In genomic region chr12:108594323-108594903, GRCh38 we compare ENCODE assay signal across 27 cellular contexts. TPM values are rescaled to one million over a fixed set of nuclear protein-coding genes. Genes with fewer than 3 reads are reported as not detected.
DNase-seq lines count a peak whose midpoint lies in the region; ATAC-seq and TF ChIP-seq lines count a peak whose summit lies in the region.
"Had no signal": no experiment of that assay in that cellular context is flagged by ENCODE, and none has a peak within 500 bp of the region (broad histone marks: within the 10 kb centered on the region; RNA-seq: fewer than 3 reads in every experiment).

No MANE protein-coding gene starts in this region.

- no peaks in the 10 kb centered on the region for H3K9me3 Mint-ChIP-seq in mesothelial cell of epicardium
- H3K9me3 Mint-ChIP-seq: CD8-positive, alpha-beta T cell; GM23338; H9; HFFc6 had no signal

- H3K4me3 ChIP-seq in HFF-Myc (replicated peaks; ENCODE audit: low read depth, low read length): peak overlapping the region; percentile 87
- H3K4me3 ChIP-seq in fibroblast of lung (replicated peaks in 1 of 4; ENCODE audit: control extremely low read depth in 1 of 4, insufficient read depth in 1 of 4, low read depth in 3 of 4, low read length in 4 of 4): peak overlapping the region in 1 of 4 experiments; percentile 87
- no peak overlapping the region for H3K4me3 ChIP-seq in mesenchymal stem cell (ENCODE audit: insufficient read depth in 1 of 2, low read depth in 1 of 2, low read length in 2 of 2)
- H3K4me3 ChIP-seq in spleen: no peak overlapping the region
- H3K4me3 ChIP-seq: A549, GM23338, PC-9, SJCRH30 had no signal

- no peaks in the 10 kb centered on the region for H3K9me3 ChIP-seq in fibroblast of lung (ENCODE audit: control insufficient read depth, insufficient read depth, low read depth, low read length)
- H3K9me3 ChIP-seq in mesenchymal stem cell (ENCODE audit: control insufficient read depth, low read length): no peaks in the 10 kb centered on the region
- H3K9me3 ChIP-seq in spleen: no peaks in the 10 kb centered on the region
- H3K9me3 ChIP-seq: A549, SJCRH30 had no signal

- no peak overlapping the region for H3K14ac ChIP-seq in mesenchymal stem cell (ENCODE audit: low read length in 2 of 2)

- H4K20me1 ChIP-seq in fibroblast of lung (ENCODE audit: control insufficient read depth, extremely low read depth, insufficient read depth, low read length): no peaks in the 10 kb centered on the region

- no peak for DNase-seq in HFF-Myc (ENCODE audit: extremely low read depth, low read depth)
- DNase-seq in fibroblast of lung (ENCODE audit: low read depth in 2 of 2): no peak
- no peak for DNase-seq in mesenchymal stem cell
- DNase-seq in spleen: peak; percentile 5
- no peak for DNase-seq in COLO668 (lab: John Stamatoyannopoulos, UW; ENCODE audit: unreplicated experiment)
- DNase-seq in mesothelial cell of epicardium (ENCODE audit: low spot score in 2 of 2, unreplicated experiment in 2 of 2): no peak
- DNase-seq: C1 segment of cervical spinal cord; Calu3; CD8-positive, alpha-beta T cell; DND-41; H9; HFFc6; KBM-7; MV-4-11; NCI-H1105; NCI-H1436 treated with DMSO at 0.1 percent for 48 hours; NCI-H187 treated with DMSO at 0.1 percent for 48 hours; NCI-H2107; NCI-H524 treated with DMSO at 0.1 percent for 48 hours; NCI-H82; PC-9; SJCRH30 had no signal

- no peak for TF ChIP-seq POLR2A in spleen (IDR thresholded peaks at IDR 0.05)

- H3K4me3 Mint-ChIP-seq in mesothelial cell of epicardium: no peak overlapping the region
- H3K4me3 Mint-ChIP-seq: CD8-positive, alpha-beta T cell; GM23338; H9; HFFc6 had no signal

- no peak overlapping the region for H4K8ac ChIP-seq in mesenchymal stem cell (ENCODE audit: low read length)

- no peak overlapping the region for H3K4ac ChIP-seq in mesenchymal stem cell (ENCODE audit: low read depth in 1 of 2, low read length in 2 of 2)

- no peaks in the 10 kb centered on the region for H3K27me3 Mint-ChIP-seq in mesothelial cell of epicardium (ENCODE audit: low read depth)

- no peak overlapping the region for H2BK120ac ChIP-seq in mesenchymal stem cell (ENCODE audit: low read depth, low read length)

- H3K36me3 Mint-ChIP-seq in mesothelial cell of epicardium: no peaks in the 10 kb centered on the region
- H3K36me3 Mint-ChIP-seq: CD8-positive, alpha-beta T cell had no signal

- H3K27me3 ChIP-seq in fibroblast of lung (ENCODE audit: control insufficient read depth, insufficient read depth, low read length) (no peaks in the 10 kb centered on the region), mesenchymal stem cell (ENCODE audit: control insufficient read depth in 1 of 2, insufficient read depth in 1 of 2, low read length in 2 of 2) (no peaks in the 10 kb centered on the region), spleen (replicated peaks in 1 of 7) (no peaks in the 10 kb centered on the region)
- H3K27me3 ChIP-seq: SJCRH30 had no signal

- no peak for ATAC-seq in HG02763 (IDR thresholded peaks at IDR 0.05; ENCODE audit: unreplicated experiment)
- ATAC-seq: A549; CD8-positive, alpha-beta T cell; Right ventricle myocardium inferior had no signal

- H3K27ac Mint-ChIP-seq in mesothelial cell of epicardium: no peak overlapping the region
- H3K27ac Mint-ChIP-seq: CD8-positive, alpha-beta T cell; GM23338; H9; HFFc6 had no signal

- H2BK12ac ChIP-seq in mesenchymal stem cell (ENCODE audit: low read length in 2 of 2): no peak overlapping the region

- peak overlapping the region; percentile 52 for H3K4me2 ChIP-seq in fibroblast of lung (ENCODE audit: extremely low read depth, insufficient read depth, low read length)
- H3K4me2 ChIP-seq in mesenchymal stem cell (ENCODE audit: low read length, poor library complexity, severe bottlenecking): no peak overlapping the region
- H3K4me2 ChIP-seq: A549, GM23338, PC-9 had no signal

- H3K36me3 ChIP-seq in fibroblast of lung (ENCODE audit: control insufficient read depth, insufficient read depth, low read length) (peaks cover 19% of the 10 kb centered on the region), mesenchymal stem cell (ENCODE audit: control insufficient read depth in 1 of 2, insufficient read depth in 2 of 2, low read depth in 1 of 2, low read length in 2 of 2) (peaks cover 0 to 40% of the 10 kb centered on the region in 2 experiments), spleen (peaks cover 0 to 6% (median 0%) of the 10 kb centered on the region in 6 donors)
- H3K36me3 ChIP-seq: SJCRH30 had no signal

- no peak overlapping the region for H4K91ac ChIP-seq in mesenchymal stem cell (ENCODE audit: low read length)

- H3K4me1 ChIP-seq in fibroblast of lung (ENCODE audit: control insufficient read depth, extremely low read depth, insufficient read depth, low read length) (peaks cover 20% of the 10 kb centered on the region), mesenchymal stem cell (ENCODE audit: control insufficient read depth, insufficient read depth, low read depth, low read length) (peaks cover 8% of the 10 kb centered on the region), spleen (peaks cover 0 to 22% (median 3%) of the 10 kb centered on the region in 6 donors)
- H3K4me1 ChIP-seq: A549 had no signal

- over 99% methylated on average over 9 of the region's 10 CpGs for WGBS in mesenchymal stem cell
- 91 to 100% (median 95%) methylated on average over 10 of the region's 10 CpGs for WGBS in spleen, 5 donors

- H2AFZ ChIP-seq in fibroblast of lung (ENCODE audit: low read length): no peak overlapping the region
- no peak overlapping the region for H2AFZ ChIP-seq in mesenchymal stem cell (ENCODE audit: low read depth, low read length)
- H2AFZ ChIP-seq: PC-9 had no signal

- H3K18ac ChIP-seq in mesenchymal stem cell (ENCODE audit: low read depth in 1 of 2, low read length in 2 of 2): peak overlapping the region in 1 of 2 experiments; percentile 19

- H3K79me2 ChIP-seq in fibroblast of lung (ENCODE audit: control insufficient read depth, insufficient read depth, low read length): peaks cover 35% of the 10 kb centered on the region

- no peak overlapping the region for H2AK5ac ChIP-seq in mesenchymal stem cell (ENCODE audit: low read length, severe bottlenecking)

- H2BK5ac ChIP-seq in mesenchymal stem cell (ENCODE audit: low read depth, low read length, poor library complexity, severe bottlenecking): no peak overlapping the region

- no peak overlapping the region for H2BK15ac ChIP-seq in mesenchymal stem cell (ENCODE audit: low read depth, poor library complexity, severe bottlenecking)

- peaks cover 12% of the 10 kb centered on the region for H3K4me1 Mint-ChIP-seq in mesothelial cell of epicardium

- TF ChIP-seq CTCF in HFF-Myc (IDR thresholded peaks at IDR 0.05; ENCODE audit: low read depth, low read length, missing control alignments): no peak
- TF ChIP-seq CTCF in fibroblast of lung (conservative IDR thresholded peaks at IDR 0.05 in 1 of 2, IDR thresholded peaks at IDR 0.05 in 1 of 2; ENCODE audit: low read depth in 1 of 2, low read length in 2 of 2): no peak
- no peak for TF ChIP-seq CTCF in spleen (IDR thresholded peaks at IDR 0.05 in 8 of 11, conservative IDR thresholded peaks at IDR 0.05 in 3 of 11)
- no peak for TF ChIP-seq CTCF in mesothelial cell of epicardium (IDR thresholded peaks at IDR 0.05; ENCODE audit: unreplicated experiment)

- H3K27ac ChIP-seq in fibroblast of lung (ENCODE audit: insufficient read depth, low read length) (no peak overlapping the region), mesenchymal stem cell (ENCODE audit: low read length, poor library complexity, severe bottlenecking) (no peak overlapping the region), spleen (no peak overlapping the region)
- H3K27ac ChIP-seq: A549, PC-9, SJCRH30 had no signal

- intact Hi-C loops in spleen (cut with DNase I; ENCODE audit: low total_unique reads): no loop called here

- no peak overlapping the region for H3K9ac ChIP-seq in fibroblast of lung (ENCODE audit: insufficient read depth, low read length)
- peak overlapping the region; percentile 90 for H3K9ac ChIP-seq in mesenchymal stem cell (ENCODE audit: low read length)

- no peaks in the 10 kb centered on the region for H3K79me1 ChIP-seq in mesenchymal stem cell (replicated peaks; ENCODE audit: low read length, poor library complexity, severe bottlenecking)

- H3K23ac ChIP-seq in mesenchymal stem cell (ENCODE audit: low read length in 2 of 2): no peak overlapping the region

RNA-seq across cellular contexts. Expression of gene TMEM119, which starts 3.5 kb away (rescaled TPM):
- total RNA-seq in fibroblast of lung: 132 and 358 TPM in 2 replicates
- polyA plus RNA-seq in fibroblast of lung: 126 and 154 TPM in 2 replicates
- 199 and 246 TPM in 2 replicates for polyA plus RNA-seq in fibroblast of lung (2012)
- polyA minus RNA-seq in fibroblast of lung (ENCODE audit: low replicate concordance): 306 and 401 TPM in 2 replicates
- polyA plus RNA-seq in mesenchymal stem cell (2013, experiment 1 of 2): 108 TPM
- polyA plus RNA-seq in mesenchymal stem cell (2013, experiment 2 of 2): 109 TPM
- total RNA-seq in spleen: 10 to 100 TPM in 5 of 7 donors, 1 to 10 TPM in 2; 8.8 to 23.8 (median 14.1) TPM
- 10 to 100 TPM; 17.7 to 50.0 (median 34.8) TPM for polyA plus RNA-seq in spleen
- 37.6 to 43.2 TPM (median 41.2 TPM) in 3 replicates for total RNA-seq in mesothelial cell of epicardium
- total RNA-seq: Calu3, H9, MCF 10A, PC-9 had no signal
- polyA plus RNA-seq: A549 had no signal

RNA-seq across cellular contexts. Expression of gene ISCU, which starts 32.0 kb away (rescaled TPM):
- 226 and 313 TPM in 2 replicates for total RNA-seq in fibroblast of lung
- polyA plus RNA-seq in fibroblast of lung: 127 and 137 TPM in 2 replicates
- 99.0 and 118 TPM in 2 replicates for polyA plus RNA-seq in fibroblast of lung (2012)
- polyA minus RNA-seq in fibroblast of lung (ENCODE audit: low replicate concordance): 18.3 and 19.0 TPM in 2 replicates
- 128 TPM for polyA plus RNA-seq in mesenchymal stem cell (2013, experiment 1 of 2)
- 129 TPM for polyA plus RNA-seq in mesenchymal stem cell (2013, experiment 2 of 2)
- total RNA-seq in spleen: 100 to 1,000 TPM in 6 of 7 donors, 10 to 100 TPM in 1; 98.9 to 220 (median 144) TPM
- polyA plus RNA-seq in spleen: 100 to 1,000 TPM; 182 to 204 (median 187) TPM
- 64.9 to 66.0 TPM (median 65.8 TPM) in 3 replicates for total RNA-seq in mesothelial cell of epicardium

RNA-seq across cellular contexts. Expression of gene SART3, which starts 33.4 kb away (rescaled TPM):
- total RNA-seq in fibroblast of lung: 62.1 and 157 TPM in 2 replicates
- polyA plus RNA-seq in fibroblast of lung: 15.5 and 23.4 TPM in 2 replicates
- 26.5 and 32.5 TPM in 2 replicates for polyA plus RNA-seq in fibroblast of lung (2012)
- polyA minus RNA-seq in fibroblast of lung (ENCODE audit: low replicate concordance): 11.4 and 30.3 TPM in 2 replicates
- 15.8 TPM for polyA plus RNA-seq in mesenchymal stem cell (2013, experiment 1 of 2)
- 15.4 TPM for polyA plus RNA-seq in mesenchymal stem cell (2013, experiment 2 of 2)
- 100 to 1,000 TPM in 1 of 7 donors, 10 to 100 TPM in 6; 61.4 to 118 (median 72.1) TPM for total RNA-seq in spleen
- polyA plus RNA-seq in spleen: 10 to 100 TPM; 13.1 to 19.8 (median 14.6) TPM
- 77.7 to 82.5 TPM (median 77.7 TPM) in 3 replicates for total RNA-seq in mesothelial cell of epicardium

RNA-seq across cellular contexts. Expression of gene SELPLG, which starts 39.3 kb away (rescaled TPM):
- total RNA-seq in fibroblast of lung (0.51 and 1.5 TPM in 2 replicates), spleen (100 to 1,000 TPM in 3 of 7 donors, 10 to 100 TPM in 4; 68.4 to 220 (median 91.7) TPM), mesothelial cell of epicardium (0.33 to 0.47 TPM in 2 of 3 replicates, not detected in the other)
- polyA plus RNA-seq in fibroblast of lung (3.0 and 5.3 TPM in 2 replicates), spleen (10 to 100 TPM; 23.6 to 30.9 (median 23.7) TPM)
- polyA plus RNA-seq in fibroblast of lung (2012): 3.6 and 4.5 TPM in 2 replicates
- 3.6 and 9.7 TPM in 2 replicates for polyA minus RNA-seq in fibroblast of lung (ENCODE audit: low replicate concordance)
- polyA plus RNA-seq in mesenchymal stem cell (2013, experiment 1 of 2): 2.0 TPM
- 2.2 TPM for polyA plus RNA-seq in mesenchymal stem cell (2013, experiment 2 of 2)
